28 cellular contexts compared by ENCODE assay signal in genomic region chr10:53022663-53023088, GRCh38.
DNase-seq lines count a peak whose midpoint lies in the region; ATAC-seq and TF ChIP-seq lines count a peak whose summit lies in the region.
"Had no signal": no experiment of that assay in that cellular context is flagged by ENCODE, and none has a peak within 500 bp of the region (broad histone marks: within the 10 kb centered on the region; RNA-seq: fewer than 3 reads in every experiment).

No MANE protein-coding gene starts in this region.

- H3K27me3 Mint-ChIP-seq in mesothelial cell of epicardium (ENCODE audit: low read depth), result no peaks in the 10 kb centered on the region
- H3K27me3 Mint-ChIP-seq: activated CD4-positive, alpha-beta memory T cell treated with anti-CD3 and anti-CD28 coated beads for 36 hours; activated naive CD4-positive, alpha-beta T cell treated with anti-CD3 and anti-CD28 coated beads, Interleukin-2, amount 10 ng/mL, durations not matched to agents 7 days and 5 days; memory B cell; stimulated activated naive CD8-positive, alpha-beta T cell treated with anti-CD3 and anti-CD28 coated beads, Interleukin-15, Interleukin-2, amounts not matched to agents 100 ng/mL and 50 ng/mL, for 24 hours had no signal

- H3K27me3 ChIP-seq in iPS DF 6.9 (ENCODE audit: control insufficient read depth, insufficient read depth, low read length), result no peaks in the 10 kb centered on the region
- H3K27me3 ChIP-seq: breast epithelium, esophagus muscularis mucosa, gastroesophageal sphincter had no signal

- WGBS in iPS DF 6.9 (ENCODE audit: insufficient coverage, insufficient read length), result no CpG with 5 or more reads among the region's 4 CpGs

- H3K36me3 ChIP-seq in iPS DF 6.9 (ENCODE audit: control insufficient read depth, insufficient read depth, low read length), result no peaks in the 10 kb centered on the region
- H3K36me3 ChIP-seq: breast epithelium, esophagus muscularis mucosa, gastroesophageal sphincter had no signal

- H3K4me1 Mint-ChIP-seq in mesothelial cell of epicardium, result peaks cover 52% of the 10 kb centered on the region
- H3K4me1 Mint-ChIP-seq: activated naive CD4-positive, alpha-beta T cell treated with anti-CD3 and anti-CD28 coated beads, Interleukin-2, amount 10 ng/mL, durations not matched to agents 7 days and 5 days had no signal

- peaks cover 4% of the 10 kb centered on the region; the same call in 1 of the 2 replicates for H3K4me1 ChIP-seq in iPS DF 6.9 (ENCODE audit: control insufficient read depth, insufficient read depth, low read length)
- H3K4me1 ChIP-seq: breast epithelium, esophagus muscularis mucosa, gastroesophageal sphincter had no signal

- H3K36me3 Mint-ChIP-seq in mesothelial cell of epicardium, result peaks cover 11% of the 10 kb centered on the region
- H3K36me3 Mint-ChIP-seq: activated CD4-positive, alpha-beta memory T cell treated with anti-CD3 and anti-CD28 coated beads for 36 hours; activated naive CD4-positive, alpha-beta T cell treated with anti-CD3 and anti-CD28 coated beads, Interleukin-2, amount 10 ng/mL, durations not matched to agents 7 days and 5 days; memory B cell had no signal

- ATAC-seq in HG03521 (IDR thresholded peaks at IDR 0.05; ENCODE audit: unreplicated experiment), result no peak
- ATAC-seq in left colon, result no peak
- no peak for ATAC-seq in GM21825 (IDR thresholded peaks at IDR 0.05; ENCODE audit: unreplicated experiment)
- ATAC-seq: gastroesophageal sphincter, GM12878, HCT116, left lobe of liver had no signal

- H3K4me3 ChIP-seq in iPS DF 6.9 (ENCODE audit: low read length), result no peak overlapping the region
- H3K4me3 ChIP-seq: breast epithelium, coronary artery, esophagus muscularis mucosa, gastroesophageal sphincter, GM12878, skin epidermis had no signal

- peak overlapping the region; percentile 94 for H3K27ac Mint-ChIP-seq in mesothelial cell of epicardium
- H3K27ac Mint-ChIP-seq: activated CD4-positive, alpha-beta memory T cell treated with anti-CD3 and anti-CD28 coated beads for 36 hours; activated naive CD4-positive, alpha-beta T cell treated with anti-CD3 and anti-CD28 coated beads, Interleukin-2, amount 10 ng/mL, durations not matched to agents 7 days and 5 days; memory B cell; stimulated activated naive CD8-positive, alpha-beta T cell treated with anti-CD3 and anti-CD28 coated beads, Interleukin-15, Interleukin-2, amounts not matched to agents 100 ng/mL and 50 ng/mL, for 24 hours had no signal

- H3K27ac ChIP-seq in VCaP (peak overlapping the region; percentile 20; the same call in 1 of the 2 replicates), iPS DF 6.9 (ENCODE audit: low read length) (peak overlapping the region; percentile 52), substantia nigra (ENCODE audit: low read depth, low read length, poor library complexity, severe bottlenecking) (no peak overlapping the region)
- H3K27ac ChIP-seq: breast epithelium, coronary artery, esophagus muscularis mucosa, gastroesophageal sphincter, skin epidermis had no signal

- intact Hi-C loops in left colon (cut with DNase I, micrococcal nuclease), result no loop called here

- TF ChIP-seq CTCF in VCaP (conservative IDR thresholded peaks at IDR 0.05) (no peak), mesothelial cell of epicardium (IDR thresholded peaks at IDR 0.05; ENCODE audit: unreplicated experiment) (no peak)

- DNase-seq in ELF-1 (ENCODE audit: low read depth, low spot score) (peak; percentile 34), iPS DF 6.9 (ENCODE audit: low read depth, low spot score) (peak; percentile 68), mesothelial cell of epicardium (ENCODE audit: low spot score in 2 of 2, unreplicated experiment in 2 of 2) (no peak), substantia nigra (lab: John Stamatoyannopoulos, UW) (no peak), left colon (no peak)
- DNase-seq: activated CD4-positive, alpha-beta memory T cell treated with anti-CD3 and anti-CD28 coated beads for 36 hours; activated CD8-positive, alpha-beta memory T cell treated with anti-CD3 and anti-CD28 coated beads, Interleukin-2, amount 50 U/mL, for 4 hours; activated naive CD4-positive, alpha-beta T cell treated with anti-CD3 and anti-CD28 coated beads, Interleukin-2, amount 10 ng/mL, durations not matched to agents 7 days and 5 days; amniotic stem cell; effector memory CD4-positive, alpha-beta T cell; hypothalamus; NCI-H1417 treated with DMSO at 0.1 percent for 48 hours; NCI-H82; nucleus accumbens; T-helper 1 cell had no signal

- peak overlapping the region; percentile 46 for H3K4me3 Mint-ChIP-seq in mesothelial cell of epicardium
- H3K4me3 Mint-ChIP-seq: activated CD4-positive, alpha-beta memory T cell treated with anti-CD3 and anti-CD28 coated beads for 36 hours; activated naive CD4-positive, alpha-beta T cell treated with anti-CD3 and anti-CD28 coated beads, Interleukin-2, amount 10 ng/mL, durations not matched to agents 7 days and 5 days; memory B cell; stimulated activated naive CD8-positive, alpha-beta T cell treated with anti-CD3 and anti-CD28 coated beads, Interleukin-15, Interleukin-2, amounts not matched to agents 100 ng/mL and 50 ng/mL, for 24 hours had no signal

- peaks cover 13% of the 10 kb centered on the region for H3K9me3 Mint-ChIP-seq in mesothelial cell of epicardium

- H3K9me3 ChIP-seq in iPS DF 6.9 (ENCODE audit: control insufficient read depth, insufficient read depth, low read length), result no peaks in the 10 kb centered on the region
- H3K9me3 ChIP-seq: breast epithelium, esophagus muscularis mucosa, gastroesophageal sphincter had no signal

Comparison
In these comparisons a context has a peak if more than half of its experiments do, and no peak if none do; other contexts are left out.
1. DNase-seq: peak in ELF-1 (single experiment) and iPS DF 6.9 (single experiment); none in mesothelial cell of epicardium (0 of 2), substantia nigra (0 of 49) and left colon (0 of 2).